In genomic region chr6:113560908-113561307, GRCh38 we compare ENCODE assay signal across 1 cellular context.
TF ChIP-seq lines count a peak whose summit lies in the region.

No MANE protein-coding gene starts in this region.

TF ChIP-seq in WTC11, 78 proteins besides CTCF, POLR2A, EP300 and RAD21 (continued from another document):
- TF ChIP-seq JAZF1 (CRISPR knock-in tag; IDR thresholded peaks at IDR 0.05), result no peak
- TF ChIP-seq NR3C1 (CRISPR knock-in tag; conservative IDR thresholded peaks at IDR 0.05; ENCODE audit: low read depth), result no peak
- no peak for TF ChIP-seq ZBTB43 (CRISPR knock-in tag; IDR thresholded peaks at IDR 0.05)
- no peak for TF ChIP-seq FOXP1 (CRISPR knock-in tag; IDR thresholded peaks at IDR 0.05; ENCODE audit: borderline replicate concordance)
- no peak for TF ChIP-seq EMX1 (CRISPR knock-in tag; IDR thresholded peaks at IDR 0.05)
- no peak for TF ChIP-seq CREM (CRISPR knock-in tag; IDR thresholded peaks at IDR 0.05)
